Comparison of ENCODE assay signal across 2 cellular contexts in genomic region chr1:190752131-190752530, GRCh38.
TF ChIP-seq lines count a peak whose summit lies in the region.

No MANE protein-coding gene starts in this region.

TF ChIP-seq in A549, 52 proteins besides CTCF, POLR2A, EP300 and RAD21 (continued from another document):
- TF ChIP-seq REST (IDR thresholded peaks at IDR 0.05) (no peak), PHF8 (IDR thresholded peaks at IDR 0.05; ENCODE audit: borderline replicate concordance, low read depth) (no peak), MAFK (IDR thresholded peaks at IDR 0.05; ENCODE audit: partially characterized antibody) (peak; percentile 48)
TF ChIP-seq in A549: peak in this region for 1.

TF ChIP-seq in K562, 482 proteins besides CTCF, POLR2A, EP300 and RAD21 (continued from another document):
- TF ChIP-seq HOMEZ (CRISPR knock-in tag; IDR thresholded peaks at IDR 0.05): no peak
- no peak for TF ChIP-seq KLF10 (CRISPR knock-in tag; IDR thresholded peaks at IDR 0.05)
- no peak for TF ChIP-seq PTRF (tag; IDR thresholded peaks at IDR 0.05)
- TF ChIP-seq MNT (conservative IDR thresholded peaks at IDR 0.05): no peak
- no peak for TF ChIP-seq ATF1 (CRISPR knock-in tag; IDR thresholded peaks at IDR 0.05)
- no peak for TF ChIP-seq ATF1 (tag; IDR thresholded peaks at IDR 0.05)
- TF ChIP-seq ZNF277 (CRISPR knock-in tag; IDR thresholded peaks at IDR 0.05; ENCODE audit: borderline replicate concordance): no peak
- TF ChIP-seq MAFF (IDR thresholded peaks at IDR 0.05; ENCODE audit: low read length): 0 out of 2 replicates have a peak, but pooled peaks have one; percentile 19
- no peak for TF ChIP-seq FOXJ3 (CRISPR knock-in tag; IDR thresholded peaks at IDR 0.05)
- no peak for TF ChIP-seq EGR1 (conservative IDR thresholded peaks at IDR 0.05)
- TF ChIP-seq MLX (CRISPR knock-in tag; conservative IDR thresholded peaks at IDR 0.05): no peak
- TF ChIP-seq ZSCAN32 (CRISPR knock-in tag; IDR thresholded peaks at IDR 0.05): no peak
- no peak for TF ChIP-seq FOS (IDR thresholded peaks at IDR 0.05; ENCODE audit: extremely low read depth, insufficient read length)
- TF ChIP-seq NCOA1 (IDR thresholded peaks at IDR 0.05; ENCODE audit: low read depth): no peak
- no peak for TF ChIP-seq ZKSCAN3 (CRISPR knock-in tag; IDR thresholded peaks at IDR 0.05)
- TF ChIP-seq BCOR (IDR thresholded peaks at IDR 0.05): no peak
- no peak for TF ChIP-seq NFE2 (IDR thresholded peaks at IDR 0.05; ENCODE audit: low read depth)
- no peak for TF ChIP-seq NBN (IDR thresholded peaks at IDR 0.05; ENCODE audit: low read depth)
- peak; percentile 39; the same call in 1 of the 2 replicates for TF ChIP-seq MAFG (tag; conservative IDR thresholded peaks at IDR 0.05)
- TF ChIP-seq EHMT2 (IDR thresholded peaks at IDR 0.05): no peak
- peak; percentile 52; the same call in 1 of the 2 replicates for TF ChIP-seq ZNF316 (IDR thresholded peaks at IDR 0.05)
- no peak for TF ChIP-seq TEAD1 (CRISPR knock-in tag; IDR thresholded peaks at IDR 0.05)
- no peak for TF ChIP-seq XRCC3 (IDR thresholded peaks at IDR 0.05)
- no peak for TF ChIP-seq REST (CRISPR knock-in tag; IDR thresholded peaks at IDR 0.05; ENCODE audit: low read depth)
- no peak for TF ChIP-seq KLF1 (tag; IDR thresholded peaks at IDR 0.05)
- TF ChIP-seq CREB3L1 (IDR thresholded peaks at IDR 0.05; ENCODE audit: borderline replicate concordance, low read depth): no peak
- no peak for TF ChIP-seq PCBP1 (IDR thresholded peaks at IDR 0.05; ENCODE audit: low read depth, low read length, poor library complexity, severe bottlenecking)
